4 cellular contexts compared by ENCODE assay signal in the genomic region with DNA sequence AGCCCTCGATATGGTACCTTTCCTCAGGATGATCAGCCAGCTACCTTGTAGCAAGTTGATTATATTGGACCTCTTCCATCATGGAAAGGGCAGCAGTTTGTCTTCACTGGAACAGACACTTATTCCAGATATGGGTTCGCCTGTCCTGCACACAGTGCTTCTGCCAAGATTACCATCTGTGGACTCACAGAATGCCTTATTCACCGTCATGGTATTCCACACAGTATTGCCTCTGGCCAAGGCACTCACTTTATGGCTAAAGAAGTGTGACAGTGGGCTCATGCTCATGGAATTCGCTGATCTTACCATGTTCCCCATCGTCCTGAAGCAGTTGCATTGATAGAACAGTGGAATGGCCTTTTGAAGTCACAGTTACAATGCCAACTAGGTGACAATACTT. TPM values are rescaled to one million over a fixed set of nuclear protein-coding genes. Genes with fewer than 3 reads are reported as not detected.
"Had no signal": no experiment of that assay in that cellular context is flagged by ENCODE, and none has a peak within 500 bp of the region (broad histone marks: within the 10 kb centered on the region; RNA-seq: fewer than 3 reads in every experiment).

No MANE protein-coding gene starts in this region.

RNA-seq across cellular contexts. Expression of gene MAGEC1, which starts 14.9 kb away (rescaled TPM):
- total RNA-seq: LHCN-M2, Right ventricle myocardium superior, SJSA1 had no signal

RNA-seq across cellular contexts. Expression of gene MAGEC3, which starts 50.7 kb away (rescaled TPM):
- total RNA-seq: PC-9, Right ventricle myocardium superior, SJSA1 had no signal
